In the genomic region with DNA sequence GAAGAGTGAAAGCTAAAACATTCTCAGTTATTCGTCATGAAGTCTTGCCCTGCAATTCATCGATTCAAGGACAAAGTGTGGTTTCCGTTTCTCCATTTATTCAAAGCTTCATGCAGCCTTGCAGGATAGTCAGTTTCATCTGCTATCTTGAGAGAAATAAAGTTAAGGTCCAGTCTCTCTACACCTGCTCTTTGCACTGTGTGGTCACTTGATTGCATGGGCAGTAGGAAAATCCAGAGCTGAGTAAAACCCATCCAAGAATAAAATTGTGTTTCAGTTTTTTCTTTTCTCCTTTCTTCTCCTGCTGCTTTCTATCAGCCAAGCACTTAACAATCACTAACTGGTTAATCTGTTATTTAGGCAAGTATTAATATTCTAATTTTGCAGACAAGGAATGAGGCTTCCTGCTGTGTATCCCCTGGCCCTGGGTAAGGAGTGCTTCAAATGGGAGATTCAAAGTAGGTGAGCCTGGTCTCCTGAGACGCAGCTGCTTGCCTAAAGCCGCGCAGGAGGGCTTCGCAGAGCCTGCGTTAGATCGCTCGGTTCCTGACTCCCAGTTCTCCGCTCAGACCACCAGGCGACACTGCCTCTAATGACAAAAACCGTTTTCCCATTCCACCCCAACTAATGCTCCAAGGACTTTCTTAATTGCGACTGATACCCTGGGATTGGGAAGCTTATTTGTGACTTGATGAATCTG, we compare ENCODE assay signal across 20 cellular contexts.
A peak's percentile ranks its signal among the peaks of the same experiment; 100 is the strongest.
DNase-seq lines count a peak whose midpoint lies in the region; FAIRE-seq and TF ChIP-seq lines count a peak whose summit lies in the region.
"Had no signal": no experiment of that assay in that cellular context is flagged by ENCODE, and none has a peak within 500 bp of the region (broad histone marks: within the 10 kb centered on the region; RNA-seq: fewer than 3 reads in every experiment).

No MANE protein-coding gene starts in this region.

- no peak overlapping the region for H3K4me3 Mint-ChIP-seq in immature natural killer cell
- H3K4me3 Mint-ChIP-seq: CD8-positive, alpha-beta memory T cell had no signal

- H3K4me3 ChIP-seq in HUES48 (ENCODE audit: low read depth, low read length) (peak overlapping the region; percentile 10; the same call in 1 of the 2 replicates), H1 (ENCODE audit: extremely low read depth in 1 of 4, insufficient read depth in 2 of 4, low read depth in 3 of 4, low read length in 4 of 4) (peak overlapping the region in 1 of 4 experiments; percentile 2; a peak in 1 of 8 replicates)
- H3K4me3 ChIP-seq: GM23248, MG63, SJCRH30 had no signal

- no peak overlapping the region for H4K8ac ChIP-seq in H1 (ENCODE audit: extremely low read depth, insufficient read depth, low read length)

- peaks cover 0 to 9% (median 0%) of the 10 kb centered on the region in 6 donors for H3K9me3 Mint-ChIP-seq in immature natural killer cell

- TF ChIP-seq RAD21 in H1 (IDR thresholded peaks at IDR 0.05 in 1 of 2, conservative IDR thresholded peaks at IDR 0.05 in 1 of 2; ENCODE audit: low read depth in 2 of 2, low read length in 2 of 2): peak; percentile 54 to 64

- CTCF ChIA-PET in H1 (lab: Charles Lee; ENCODE audit: partially characterized antibody): interaction anchor here (1.0 to 1.9 kb wide), 3 partner anchors 10 to 245 kb away, joined by 3 to 7 read pairs (median 6); no protein-coding TSS in a partner anchor

- no peak overlapping the region for H3K4ac ChIP-seq in H1 (replicated peaks; ENCODE audit: insufficient read length, low read depth, low read length)

- TF ChIP-seq CTCF in H1 (IDR thresholded peaks at IDR 0.05; ENCODE audit: control extremely low read depth in 1 of 3, insufficient read depth in 1 of 3, low read depth in 1 of 3, low read length in 3 of 3) (peak; percentile 29 to 43 (median 31); a peak in 3 of 4 replicates), GM13977 (IDR thresholded peaks at IDR 0.05; ENCODE audit: extremely low read depth, insufficient read depth, missing control alignments) (no peak)

- POLR2A ChIA-PET in H1 (lab: Charles Lee; ENCODE audit: partially characterized antibody): no interaction called here

- no peak overlapping the region for H4K5ac ChIP-seq in H1 (ENCODE audit: insufficient read length, low read depth, low read length)

- no peak for TF ChIP-seq EP300 in H1 (IDR thresholded peaks at IDR 0.05; ENCODE audit: borderline replicate concordance in 1 of 2, low read depth in 2 of 2, low read length in 2 of 2)

- no peak overlapping the region for H2BK120ac ChIP-seq in H1 (replicated peaks; ENCODE audit: low read depth, low read length)

- H3K23ac ChIP-seq in H1 (ENCODE audit: insufficient read length): no peak overlapping the region

- H3K18ac ChIP-seq in H1 (ENCODE audit: extremely low read depth, low read length): no peak overlapping the region

- H3K27me3 ChIP-seq in HUES48 (ENCODE audit: control insufficient read depth, insufficient read depth, low read length) (no peaks in the 10 kb centered on the region), H1 (replicated peaks in 1 of 4; ENCODE audit: control insufficient read depth in 3 of 4, extremely low read depth in 1 of 4, insufficient read depth in 3 of 4, low read length in 3 of 4) (no peaks in the 10 kb centered on the region)
- H3K27me3 ChIP-seq: MG63, SJCRH30 had no signal

- DNase-seq in H1 (ENCODE audit: low read depth in 1 of 2, low spot score in 2 of 2) (peak; percentile 54 to 57), islet precursor cell (peak; percentile 59), GM13977 (ENCODE audit: low spot score) (no peak), GDM1 (lab: John Stamatoyannopoulos, UW) (no peak), immature natural killer cell (no peak)
- DNase-seq in activated CD4-positive, alpha-beta T cell treated with anti-CD3 and anti-CD28 coated beads, Interleukin-2, amount 50 U/mL, for 48 hours: no peak
- DNase-seq: C1 segment of cervical spinal cord; CD8-positive, alpha-beta memory T cell; DMS79; GM23248; Kasumi-1; MG63; NCI-H1048; NCI-H1436; NCI-H2029; NCI-H526; SJCRH30; SW 1271 had no signal

- in situ Hi-C loops in GM13977 (cut with MboI; ENCODE audit: low pct_unique_long_range_greater_than_20kb, low sequenced_read_pairs, unreplicated experiment): no loop called here

- no peaks in the 10 kb centered on the region for H4K20me1 ChIP-seq in H1 (replicated peaks in 1 of 2; ENCODE audit: control insufficient read depth in 1 of 2, insufficient read depth in 2 of 2, low read length in 2 of 2)

- no peak overlapping the region for H2AK5ac ChIP-seq in H1 (ENCODE audit: low read depth, low read length)

- H3K36me3 ChIP-seq in HUES48 (ENCODE audit: control insufficient read depth, insufficient read depth, low read length): no peaks in the 10 kb centered on the region
- no peaks in the 10 kb centered on the region for H3K36me3 ChIP-seq in H1 (ENCODE audit: control insufficient read depth in 2 of 4, insufficient read depth in 4 of 4, low read length in 3 of 4)
- H3K36me3 ChIP-seq: MG63, SJCRH30 had no signal

- H3K4me2 ChIP-seq in H1 (ENCODE audit: insufficient read depth in 1 of 2, low read depth in 2 of 2, low read length in 2 of 2): peak overlapping the region; percentile 16 to 26; a peak in 2 of 4 replicates

- TF ChIP-seq POLR2A in H1 (IDR thresholded peaks at IDR 0.05; ENCODE audit: control extremely low read depth in 1 of 2, low read depth in 2 of 2, low read length in 2 of 2): no peak

- H2BK5ac ChIP-seq in H1 (ENCODE audit: low read depth, low read length): no peak overlapping the region

- H3K56ac ChIP-seq in H1 (replicated peaks; ENCODE audit: insufficient read length, low read depth, low read length): no peak overlapping the region

- no peak for FAIRE-seq in H1 (lab: Jason Lieb, UNC)
- FAIRE-seq: HTR-8/SVneo had no signal

- no peaks in the 10 kb centered on the region for H3K4me1 Mint-ChIP-seq in immature natural killer cell
- H3K4me1 Mint-ChIP-seq: CD8-positive, alpha-beta memory T cell had no signal

- H3K36me3 Mint-ChIP-seq in immature natural killer cell: no peaks in the 10 kb centered on the region
- H3K36me3 Mint-ChIP-seq: CD8-positive, alpha-beta memory T cell had no signal

- no peaks in the 10 kb centered on the region for H3K9me3 ChIP-seq in HUES48 (ENCODE audit: control insufficient read depth, insufficient read depth, low read length)
- H3K9me3 ChIP-seq in H1 (ENCODE audit: insufficient read depth in 2 of 2, low read depth in 1 of 2, low read length in 1 of 2): no peaks in the 10 kb centered on the region
- H3K9me3 ChIP-seq: MG63, SJCRH30 had no signal

- H4K91ac ChIP-seq in H1 (replicated peaks; ENCODE audit: insufficient read length, low read length): no peak overlapping the region

- H3K79me2 ChIP-seq in H1 (ENCODE audit: control insufficient read depth in 1 of 2, insufficient read depth in 2 of 2, low read length in 2 of 2): no peaks in the 10 kb centered on the region

- H3K4me1 ChIP-seq in HUES48 (ENCODE audit: control insufficient read depth, insufficient read depth, low read length) (peaks cover 19% of the 10 kb centered on the region), H1 (replicated peaks in 1 of 4; ENCODE audit: control insufficient read depth in 3 of 4, insufficient read depth in 4 of 4, low read length in 3 of 4) (0 out of 7 replicates have a peak, but pooled peaks cover 0 to 3% (median 0%) of the 10 kb centered on the region in 4 experiments)
- H3K4me1 ChIP-seq: SJCRH30 had no signal

- H3K23me2 ChIP-seq in H1 (ENCODE audit: low read depth, low read length): no peaks in the 10 kb centered on the region

- H3K79me1 ChIP-seq in H1 (ENCODE audit: low read depth, low read length): no peaks in the 10 kb centered on the region

- H3K27ac ChIP-seq in HUES48 (ENCODE audit: low read depth, low read length): peak overlapping the region; percentile 14
- H3K27ac ChIP-seq in H1 (ENCODE audit: low read depth, low read length): no peak overlapping the region
- H3K27ac ChIP-seq: GM23248, SJCRH30 had no signal

- H3K27ac Mint-ChIP-seq in immature natural killer cell: no peak overlapping the region
- H3K27ac Mint-ChIP-seq: CD8-positive, alpha-beta memory T cell had no signal

- no peak overlapping the region for H2BK12ac ChIP-seq in H1 (ENCODE audit: low read depth, low read length)

- no peak overlapping the region for H2BK20ac ChIP-seq in H1 (ENCODE audit: low read length)

- H3K14ac ChIP-seq in H1 (ENCODE audit: insufficient read length): no peak overlapping the region

- no peak overlapping the region for H2BK15ac ChIP-seq in H1 (ENCODE audit: low read length)

- H3K9ac ChIP-seq in HUES48 (ENCODE audit: low read depth, low read length): no peak overlapping the region
- H3K9ac ChIP-seq in H1 (replicated peaks in 1 of 4; ENCODE audit: extremely low read depth in 1 of 4, low read depth in 3 of 4, low read length in 3 of 4): no peak overlapping the region
- H3K9ac ChIP-seq: GM23248 had no signal

- H3K27me3 Mint-ChIP-seq in immature natural killer cell (ENCODE audit: low read depth in 3 of 3): peaks cover 0 to 2% (median 0%) of the 10 kb centered on the region in 3 donors
- H3K27me3 Mint-ChIP-seq: CD8-positive, alpha-beta memory T cell had no signal

- WGBS in H1 (ENCODE audit: extremely low coverage in 1 of 2, insufficient coverage in 1 of 2, insufficient read length in 1 of 2, insufficient replicate concordance in 2 of 2, low coverage in 1 of 2, low lambda C conversion rate in 2 of 2, missing lambda C conversion rate in 1 of 2), 2 experiments: 19% methylated on average over 14 of the region's 14 CpGs; no CpG with 5 or more reads in 1 of the 2 experiments

- no peak overlapping the region; the same call in 1 of the 2 replicates for H2AFZ ChIP-seq in H1 (ENCODE audit: low read length)
- H2AFZ ChIP-seq: GM23248 had no signal

TF ChIP-seq in H1, 55 proteins besides CTCF, POLR2A, EP300 and RAD21:
- TF ChIP-seq TAF1 (IDR thresholded peaks at IDR 0.05; ENCODE audit: low read depth, low read length) (no peak), TBP (IDR thresholded peaks at IDR 0.05; ENCODE audit: low read depth, low read length) (peak; percentile 82)

Comparison
In these comparisons a context has a peak if more than half of its experiments do, and no peak if none do; other contexts are left out.
1. DNase-seq: peak in H1 (2 of 2) and islet precursor cell (single experiment); none in GM13977 (single experiment), GDM1 (single experiment), immature natural killer cell (0 of 3) and activated CD4-positive, alpha-beta T cell treated with anti-CD3 and anti-CD28 coated beads, Interleukin-2, amount 50 U/mL, for 48 hours (0 of 2).